In genomic region chr11:71202598-71202944, GRCh38 we compare ENCODE assay signal across 1 cellular context.
TF ChIP-seq lines count a peak whose summit lies in the region.

No MANE protein-coding gene starts in this region.

TF ChIP-seq in HepG2, 621 proteins besides CTCF, POLR2A, EP300 and RAD21:
- TF ChIP-seq ZNF687 (CRISPR knock-in tag; IDR thresholded peaks at IDR 0.05) (peak; percentile 9; the same call in 1 of the 2 replicates), ZNF414 (CRISPR knock-in tag; IDR thresholded peaks at IDR 0.05) (no peak), HHEX (CRISPR knock-in tag; IDR thresholded peaks at IDR 0.05) (no peak)
